8 cellular contexts compared by ENCODE assay signal in genomic region chr6:43635387-43636311, GRCh38. TPM values are rescaled to one million over a fixed set of nuclear protein-coding genes. Genes with fewer than 3 reads are reported as not detected.
DNase-seq lines count a peak whose midpoint lies in the region; ATAC-seq and TF ChIP-seq lines count a peak whose summit lies in the region.

Gene MAD2L1BP (plus strand): TSS chr6:43635840. CDS start chr6:43635876, 36 bp downstream.

- no peaks in the 10 kb centered on the region for H3K9me3 ChIP-seq in PC-9 (ENCODE audit: insufficient read depth, low read depth)

- POLR2A ChIA-PET in PC-9 (lab: Charles Lee; ENCODE audit: unreplicated experiment), result interaction anchor here (0.6 to 0.7 kb wide), 2 partner anchors 19 to 29 kb away, joined by 3 to 4 read pairs; no protein-coding TSS in a partner anchor

- H3K4me1 ChIP-seq in PC-9 (replicated peaks; ENCODE audit: insufficient read depth), result peaks cover 24% of the 10 kb centered on the region

- peaks cover 13% of the 10 kb centered on the region for H3F3A ChIP-seq in PC-9 (ENCODE audit: insufficient read depth, low read depth)

- peak; percentile 78 for ATAC-seq in GM21529 (IDR thresholded peaks at IDR 0.05; ENCODE audit: unreplicated experiment)

- in situ Hi-C loops in KBM-7 (cut with MboI; ENCODE audit: low pct_unique_long_range_greater_than_20kb, low sequenced_read_pairs), result no loop called here

- H3K27ac ChIP-seq in PC-9 (0 out of 2 replicates have a peak within 1 kb of the TSS, but pooled peaks have one; percentile 6), epithelial cell of prostate (peak within 1 kb of the TSS; percentile 44)

- H3K27me3 ChIP-seq in PC-9 (ENCODE audit: insufficient read depth, low read depth), result no peaks in the 10 kb centered on the region

- peak; percentile 95 for DNase-seq in DMS 273 (lab: John Stamatoyannopoulos, UW; ENCODE audit: unreplicated experiment)
- peak; percentile 93 for DNase-seq in KBM-7
- DNase-seq in PC-9, result peak; percentile 51 to 58
- peak; percentile 83 for DNase-seq in activated T-cell treated with anti-CD3 and anti-CD28 coated beads for 4 hours
- no peak for DNase-seq in epithelial cell of prostate (ENCODE audit: low read depth, low spot score)
- peak; percentile 83 for DNase-seq in mucosa of gallbladder (ENCODE audit: low spot score)
- peak; percentile 82 for DNase-seq in stimulated activated CD8-positive, alpha-beta memory T cell treated with anti-CD3 and anti-CD28 coated beads, Interleukin-4, amount 100 ng/mL, for 24 hours (ENCODE audit: low read depth)

- peaks cover 42% of the 10 kb centered on the region for H3K79me2 ChIP-seq in PC-9 (ENCODE audit: low read depth)

- 0 out of 2 replicates have a peak, but pooled peaks cover 10% of the 10 kb centered on the region for H4K20me1 ChIP-seq in PC-9 (ENCODE audit: insufficient read depth)

- no TSS peak for BruUV-seq in PC-9 (replicated peaks; lab: Mats Ljungman, UMichigan)

- peak within 1 kb of the TSS; percentile 73 for H3K4me3 ChIP-seq in PC-9

- intact Hi-C loops in PC-9 (cut with micrococcal nuclease; ENCODE audit: unreplicated experiment), result no loop called here

- peak within 1 kb of the TSS; percentile 87 for H2AFZ ChIP-seq in PC-9

- H3K4me2 ChIP-seq in PC-9, result peak within 1 kb of the TSS; percentile 86

- H3K9me2 ChIP-seq in PC-9 (ENCODE audit: insufficient read depth), result no peaks in the 10 kb centered on the region

- H3K36me3 ChIP-seq in PC-9 (ENCODE audit: low read depth), result peaks cover 15% of the 10 kb centered on the region; the same call in 1 of the 2 replicates

- no peak for TF ChIP-seq CTCF in PC-9 (conservative IDR thresholded peaks at IDR 0.05)

- CTCF ChIA-PET in PC-9 (lab: Charles Lee), result no interaction called here

RNA-seq across cellular contexts. Expression of gene MAD2L1BP, which starts in this region (rescaled TPM):
- total RNA-seq in PC-9 (2021) (23.6 and 25.7 TPM in 2 replicates), mucosa of gallbladder (21.1 TPM)
